ENCODE assay signal across 22 cellular contexts in the genomic region with DNA sequence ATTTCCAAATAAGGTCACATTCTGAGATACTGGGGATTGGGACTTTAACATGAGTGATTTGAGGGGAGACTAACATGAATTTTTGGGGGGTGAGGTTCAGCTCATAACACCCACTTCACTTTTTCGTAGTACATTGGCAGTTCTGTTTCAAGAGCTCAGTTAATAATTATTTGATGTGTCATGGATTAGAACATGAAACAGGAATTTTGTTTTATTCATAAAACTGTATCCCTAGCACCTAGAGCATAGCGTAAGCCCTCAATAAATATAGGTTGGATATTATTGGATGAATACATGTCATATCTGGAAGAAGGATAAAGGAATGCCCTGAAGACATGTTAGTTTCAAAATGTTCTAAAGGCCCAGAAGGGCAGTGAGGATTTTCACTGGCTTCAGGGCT.
DNase-seq lines count a peak whose midpoint lies in the region; ATAC-seq, FAIRE-seq and TF ChIP-seq lines count a peak whose summit lies in the region.
"Had no signal": no experiment of that assay in that cellular context is flagged by ENCODE, and none has a peak within 500 bp of the region (broad histone marks: within the 10 kb centered on the region; RNA-seq: fewer than 3 reads in every experiment).

No MANE protein-coding gene starts in this region.

- ATAC-seq in RWPE2 (ENCODE audit: low read depth) = peak; percentile 85
- no peak for ATAC-seq in omental fat pad (ENCODE audit: low FRiP score)
- ATAC-seq: left ventricle myocardium superior; stimulated activated naive B cell treated with anti-CD40 and anti-IgM and Interleukin-4, amounts not matched to agents 10 μg/mL and 1 μg/mL and 100 μg/mL, for 72 hours had no signal

- intact Hi-C loops in sigmoid colon (cut with DNase I) (no loop called here), tibial artery (cut with DNase I; ENCODE audit: low total_unique reads) (no loop called here)

- H3K27me3 ChIP-seq in RWPE2 (ENCODE audit: insufficient read depth, poor library complexity, severe bottlenecking) = no peaks in the 10 kb centered on the region
- H3K27me3 ChIP-seq in bronchial epithelial cell (ENCODE audit: control insufficient read depth, insufficient read depth, low read length) = no peaks in the 10 kb centered on the region
- H3K27me3 ChIP-seq in sigmoid colon = no peaks in the 10 kb centered on the region
- no peaks in the 10 kb centered on the region for H3K27me3 ChIP-seq in tibial artery
- H3K27me3 ChIP-seq: spleen had no signal

- no peak for TF ChIP-seq POLR2A in sigmoid colon (IDR thresholded peaks at IDR 0.05)

- H3K27ac ChIP-seq in RWPE2 (ENCODE audit: poor library complexity, severe bottlenecking) = peak overlapping the region; percentile 53
- H3K27ac ChIP-seq in sigmoid colon = peak overlapping the region in 3 of 4 donors; percentile 44 to 67 (median 49)
- H3K27ac ChIP-seq in tibial artery = no peak overlapping the region
- H3K27ac ChIP-seq: HL-60, KMS-11, RWPE1, spleen had no signal

- H3K36me3 ChIP-seq in RWPE2 (ENCODE audit: low read depth) (no peaks in the 10 kb centered on the region), bronchial epithelial cell (ENCODE audit: control insufficient read depth, insufficient read depth, low read length) (no peaks in the 10 kb centered on the region), sigmoid colon (no peaks in the 10 kb centered on the region), tibial artery (no peaks in the 10 kb centered on the region)
- H3K36me3 ChIP-seq: spleen had no signal

- no peaks in the 10 kb centered on the region for H3K27me3 Mint-ChIP-seq in activated T-cell treated with anti-CD3 and anti-CD28 coated beads, Interleukin-2, amount 50 U/mL, for 24 hours
- H3K27me3 Mint-ChIP-seq: activated naive CD8-positive, alpha-beta T cell treated with anti-CD3 and anti-CD28 coated beads, Interleukin-2, amount 10 ng/mL, durations not matched to agents 7 days and 5 days; CD8-positive, alpha-beta memory T cell; central memory CD8-positive, alpha-beta T cell; stimulated activated naive B cell treated with anti-CD40 and anti-IgM and Interleukin-4, amounts not matched to agents 10 μg/mL and 1 μg/mL and 100 μg/mL, for 72 hours had no signal

- peaks cover 27% of the 10 kb centered on the region for H3K4me1 ChIP-seq in RWPE2 (ENCODE audit: insufficient read depth, poor library complexity, severe bottlenecking)
- H3K4me1 ChIP-seq in sigmoid colon = peaks cover 0 to 51% (median 33%) of the 10 kb centered on the region in 4 donors
- H3K4me1 ChIP-seq in tibial artery = no peaks in the 10 kb centered on the region

- TF ChIP-seq CTCF in RWPE2 (IDR thresholded peaks at IDR 0.05; ENCODE audit: poor library complexity, severe bottlenecking) = no peak
- no peak for TF ChIP-seq CTCF in bronchial epithelial cell (IDR thresholded peaks at IDR 0.05; ENCODE audit: insufficient read depth, low read length, severe bottlenecking)
- no peak for TF ChIP-seq CTCF in sigmoid colon (IDR thresholded peaks at IDR 0.05)
- TF ChIP-seq CTCF in tibial artery (IDR thresholded peaks at IDR 0.05) = no peak
- no peak for TF ChIP-seq CTCF in omental fat pad (IDR thresholded peaks at IDR 0.05)

- peaks cover 65% of the 10 kb centered on the region for H3K4me1 Mint-ChIP-seq in activated T-cell treated with anti-CD3 and anti-CD28 coated beads, Interleukin-2, amount 50 U/mL, for 24 hours (ENCODE audit: low read depth)

- no peak for FAIRE-seq in bronchial epithelial cell (lab: Jason Lieb, UNC)

- DNase-seq in activated T-cell treated with anti-CD3 and anti-CD28 coated beads, Interleukin-2, amount 50 U/mL, for 24 hours = no peak
- DNase-seq in activated T-cell treated with anti-CD3 and anti-CD28 coated beads, Interleukin-2, amount 50 U/mL, for 1 hour = no peak
- no peak for DNase-seq in RWPE2 (ENCODE audit: low spot score)
- DNase-seq in bronchial epithelial cell (ENCODE audit: low read depth) = peak; percentile 51
- DNase-seq in sigmoid colon = no peak
- no peak for DNase-seq in ecto neural progenitor cell (ENCODE audit: low spot score)
- no peak for DNase-seq in tibial artery
- DNase-seq in omental fat pad (ENCODE audit: low spot score) = no peak
- DNase-seq: 8988T; activated CD4-positive, alpha-beta T cell treated with anti-CD3 and anti-CD28 coated beads for 1 hour; activated naive CD8-positive, alpha-beta T cell treated with anti-CD3 and anti-CD28 coated beads, Interleukin-2, amount 10 ng/mL, durations not matched to agents 7 days and 5 days; CD8-positive, alpha-beta memory T cell; endodermal cell; left ventricle myocardium superior; posterior cingulate gyrus; spleen; stimulated activated naive B cell treated with anti-CD40 and anti-IgM and Interleukin-4, amounts not matched to agents 10 μg/mL and 1 μg/mL and 100 μg/mL, for 72 hours had no signal

- no peak overlapping the region for H3K4me3 Mint-ChIP-seq in activated T-cell treated with anti-CD3 and anti-CD28 coated beads, Interleukin-2, amount 50 U/mL, for 24 hours
- H3K4me3 Mint-ChIP-seq: activated naive CD8-positive, alpha-beta T cell treated with anti-CD3 and anti-CD28 coated beads, Interleukin-2, amount 10 ng/mL, durations not matched to agents 7 days and 5 days; central memory CD8-positive, alpha-beta T cell; endodermal cell; stimulated activated naive B cell treated with anti-CD40 and anti-IgM and Interleukin-4, amounts not matched to agents 10 μg/mL and 1 μg/mL and 100 μg/mL, for 72 hours; T-helper 1 cell treated with Interleukin-12 subunit alpha and Interleukin-12 subunit beta and Interleukin-4 antibody, amounts not matched to agents 30 μg/mL and 1 μg/mL, for 36 hours had no signal

- H3K9me3 ChIP-seq in RWPE2 (ENCODE audit: severe bottlenecking) = no peaks in the 10 kb centered on the region
- no peaks in the 10 kb centered on the region for H3K9me3 ChIP-seq in sigmoid colon
- H3K9me3 ChIP-seq in tibial artery = no peaks in the 10 kb centered on the region

- peak overlapping the region; percentile 56 for H3K27ac Mint-ChIP-seq in activated T-cell treated with anti-CD3 and anti-CD28 coated beads, Interleukin-2, amount 50 U/mL, for 24 hours
- H3K27ac Mint-ChIP-seq: activated naive CD8-positive, alpha-beta T cell treated with anti-CD3 and anti-CD28 coated beads, Interleukin-2, amount 10 ng/mL, durations not matched to agents 7 days and 5 days; endodermal cell; stimulated activated naive B cell treated with anti-CD40 and anti-IgM and Interleukin-4, amounts not matched to agents 10 μg/mL and 1 μg/mL and 100 μg/mL, for 72 hours; T-helper 1 cell treated with Interleukin-12 subunit alpha and Interleukin-12 subunit beta and Interleukin-4 antibody, amounts not matched to agents 30 μg/mL and 1 μg/mL, for 36 hours had no signal

- H3K4me3 ChIP-seq in RWPE2 (ENCODE audit: severe bottlenecking) (no peak overlapping the region), bronchial epithelial cell (ENCODE audit: low read depth, low read length) (no peak overlapping the region), sigmoid colon (no peak overlapping the region), tibial artery (no peak overlapping the region)
- H3K4me3 ChIP-seq: spleen had no signal

- no peak for TF ChIP-seq EP300 in sigmoid colon (IDR thresholded peaks at IDR 0.05)

- H3K36me3 Mint-ChIP-seq in activated T-cell treated with anti-CD3 and anti-CD28 coated beads, Interleukin-2, amount 50 U/mL, for 24 hours (ENCODE audit: low read depth) = peaks cover 28% of the 10 kb centered on the region
- H3K36me3 Mint-ChIP-seq: stimulated activated naive B cell treated with anti-CD40 and anti-IgM and Interleukin-4, amounts not matched to agents 10 μg/mL and 1 μg/mL and 100 μg/mL, for 72 hours had no signal

- 90 to 93% methylated on average over 2 of the region's 2 CpGs for WGBS in sigmoid colon, 2 donors

- H3K9me3 Mint-ChIP-seq in activated T-cell treated with anti-CD3 and anti-CD28 coated beads, Interleukin-2, amount 50 U/mL, for 24 hours = no peaks in the 10 kb centered on the region
- H3K9me3 Mint-ChIP-seq: activated naive CD8-positive, alpha-beta T cell treated with anti-CD3 and anti-CD28 coated beads, Interleukin-2, amount 10 ng/mL, durations not matched to agents 7 days and 5 days; CD8-positive, alpha-beta memory T cell; central memory CD8-positive, alpha-beta T cell; T-helper 1 cell treated with Interleukin-12 subunit alpha and Interleukin-12 subunit beta and Interleukin-4 antibody, amounts not matched to agents 30 μg/mL and 1 μg/mL, for 36 hours had no signal

Comparison
In these comparisons a context has a peak if more than half of its experiments do, and no peak if none do; other contexts are left out.
1. H3K27ac ChIP-seq: peak in RWPE2 (single experiment) and sigmoid colon (3 of 4); none in tibial artery (0 of 2).